ENCODE assay signal across 18 cellular contexts in the genomic region with DNA sequence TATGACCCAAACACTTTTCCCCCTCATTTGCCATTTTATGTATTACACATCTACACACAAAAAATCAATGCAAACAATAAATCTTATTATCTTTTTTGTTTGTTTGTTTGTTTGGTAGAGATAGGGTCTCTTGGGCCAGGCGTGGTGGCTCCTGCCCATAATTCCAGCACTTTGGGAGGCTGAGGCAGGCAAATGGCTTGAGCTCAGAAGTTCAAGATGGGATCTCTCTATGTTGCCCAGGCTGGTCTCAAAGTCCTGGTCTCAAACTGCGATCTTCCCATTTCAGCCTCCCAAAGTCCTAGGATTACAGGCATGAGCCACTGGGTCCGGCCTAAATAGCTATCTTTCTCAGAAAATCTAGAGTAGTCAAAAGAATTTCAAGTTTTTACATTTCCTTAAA. TPM values are rescaled to one million over a fixed set of nuclear protein-coding genes. Genes with fewer than 3 reads are reported as not detected.
DNase-seq lines count a peak whose midpoint lies in the region; ATAC-seq, FAIRE-seq and TF ChIP-seq lines count a peak whose summit lies in the region.
"Had no signal": no experiment of that assay in that cellular context is flagged by ENCODE, and none has a peak within 500 bp of the region (broad histone marks: within the 10 kb centered on the region; RNA-seq: fewer than 3 reads in every experiment).

No MANE protein-coding gene starts in this region.

- H3K79me2 ChIP-seq in SK-N-SH (ENCODE audit: insufficient read depth) (peaks cover 33% of the 10 kb centered on the region), H1 (ENCODE audit: control insufficient read depth in 1 of 2, insufficient read depth in 2 of 2, low read length in 2 of 2) (peaks cover 0 to 29% of the 10 kb centered on the region in 2 experiments; a peak in 3 of 4 replicates), parathyroid adenoma (peaks cover 5% of the 10 kb centered on the region)

- H3K4me3 ChIP-seq in SK-N-SH (ENCODE audit: low read depth in 2 of 2, low read length in 1 of 2) (no peak overlapping the region), HEK293 (ENCODE audit: low read depth, low read length) (no peak overlapping the region), H1 (ENCODE audit: extremely low read depth in 1 of 4, insufficient read depth in 2 of 4, low read depth in 3 of 4, low read length in 4 of 4) (no peak overlapping the region), parathyroid adenoma (ENCODE audit: low read depth, low read length) (no peak overlapping the region)

- TF ChIP-seq RAD21 in SK-N-SH (IDR thresholded peaks at IDR 0.05; ENCODE audit: low read length) (no peak), H1 (IDR thresholded peaks at IDR 0.05 in 1 of 2, conservative IDR thresholded peaks at IDR 0.05 in 1 of 2; ENCODE audit: low read depth in 2 of 2, low read length in 2 of 2) (no peak)

- H3K4me2 ChIP-seq in SK-N-SH (no peak overlapping the region), H1 (ENCODE audit: insufficient read depth in 1 of 2, low read depth in 2 of 2, low read length in 2 of 2) (no peak overlapping the region; a peak in 1 of 4 replicates), parathyroid adenoma (ENCODE audit: low read length) (no peak overlapping the region)

- no peak overlapping the region for H4K91ac ChIP-seq in H1 (replicated peaks; ENCODE audit: insufficient read length, low read length)

- ATAC-seq in SK-N-SH treated with all-trans-retinoic acid at 6 μM for 48 hours = no peak
- no peak for ATAC-seq in GM19351 (IDR thresholded peaks at IDR 0.05; ENCODE audit: unreplicated experiment)

- no peak for TF ChIP-seq POLR2A in H1 (IDR thresholded peaks at IDR 0.05; ENCODE audit: control extremely low read depth in 1 of 2, low read depth in 2 of 2, low read length in 2 of 2)

- no peak overlapping the region for H3K9ac ChIP-seq in SK-N-SH
- no peak overlapping the region for H3K9ac ChIP-seq in H1 (replicated peaks in 1 of 4; ENCODE audit: extremely low read depth in 1 of 4, low read depth in 3 of 4, low read length in 3 of 4)
- H3K9ac ChIP-seq in parathyroid adenoma = no peak overlapping the region

- peak overlapping the region; percentile 56; the same call in 1 of the 2 replicates for H2BK12ac ChIP-seq in H1 (ENCODE audit: low read depth, low read length)

- no peak overlapping the region for H3K27ac ChIP-seq in SK-N-SH (ENCODE audit: low read depth in 2 of 2, low read length in 1 of 2)
- H3K27ac ChIP-seq in HEK293 (ENCODE audit: extremely low read depth, low read depth, low read length) = no peak overlapping the region
- H3K27ac ChIP-seq in H1 (ENCODE audit: low read depth, low read length) = no peak overlapping the region
- no peak overlapping the region for H3K27ac ChIP-seq in parathyroid adenoma
- H3K27ac ChIP-seq: HL-60 had no signal

- H3K4me1 ChIP-seq in SK-N-SH (ENCODE audit: control insufficient read depth in 1 of 2, insufficient read depth in 2 of 2, low read depth in 1 of 2, low read length in 1 of 2) (peaks cover 8 to 10% of the 10 kb centered on the region in 2 experiments; a peak in 3 of 4 replicates), HEK293 (ENCODE audit: control insufficient read depth, insufficient read depth, low read length) (no peaks in the 10 kb centered on the region), H1 (replicated peaks in 1 of 4; ENCODE audit: control insufficient read depth in 3 of 4, insufficient read depth in 4 of 4, low read length in 3 of 4) (peaks cover 0 to 5% (median 0%) of the 10 kb centered on the region in 4 experiments; a peak in 2 of 7 replicates), parathyroid adenoma (peaks cover 5% of the 10 kb centered on the region)

- H4K8ac ChIP-seq in H1 (ENCODE audit: extremely low read depth, insufficient read depth, low read length) = no peak overlapping the region

- H3K9me3 ChIP-seq in SK-N-SH = no peaks in the 10 kb centered on the region
- no peaks in the 10 kb centered on the region for H3K9me3 ChIP-seq in HEK293 (ENCODE audit: control insufficient read depth, insufficient read depth, low read depth, low read length)
- H3K9me3 ChIP-seq in H1 (ENCODE audit: insufficient read depth in 2 of 2, low read depth in 1 of 2, low read length in 1 of 2) = no peaks in the 10 kb centered on the region
- no peaks in the 10 kb centered on the region for H3K9me3 ChIP-seq in parathyroid adenoma (ENCODE audit: control insufficient read depth, low read length)

- H3K36me3 ChIP-seq in SK-N-SH (replicated peaks in 1 of 2; ENCODE audit: control insufficient read depth in 1 of 2, insufficient read depth in 2 of 2, low read length in 1 of 2) = peaks cover 0 to 8% of the 10 kb centered on the region in 2 experiments
- H3K36me3 ChIP-seq in HEK293 (ENCODE audit: control insufficient read depth in 2 of 2, insufficient read depth in 1 of 2, low read length in 2 of 2) = peaks cover 0 to 3% of the 10 kb centered on the region in 2 experiments; a peak in 1 of 3 replicates
- no peaks in the 10 kb centered on the region; a peak in 1 of 8 replicates for H3K36me3 ChIP-seq in H1 (ENCODE audit: control insufficient read depth in 2 of 4, insufficient read depth in 4 of 4, low read length in 3 of 4)
- no peaks in the 10 kb centered on the region for H3K36me3 ChIP-seq in parathyroid adenoma (ENCODE audit: control insufficient read depth, insufficient read depth, low read length)

- no peak overlapping the region for H2BK5ac ChIP-seq in H1 (ENCODE audit: low read depth, low read length)

- H3K23ac ChIP-seq in H1 (ENCODE audit: insufficient read length) = no peak overlapping the region

- no peak overlapping the region for H3K56ac ChIP-seq in H1 (replicated peaks; ENCODE audit: insufficient read length, low read depth, low read length)

- no peak overlapping the region for H4K5ac ChIP-seq in H1 (ENCODE audit: insufficient read length, low read depth, low read length)

- no peak overlapping the region for H3K14ac ChIP-seq in H1 (ENCODE audit: insufficient read length)

- H3K9me2 ChIP-seq in SK-N-SH = no peaks in the 10 kb centered on the region

- no peak overlapping the region for H2BK15ac ChIP-seq in H1 (ENCODE audit: low read length)

- FAIRE-seq in H1 (lab: Jason Lieb, UNC) = no peak
- FAIRE-seq: RCC 7860 had no signal

- H2AFZ ChIP-seq in SK-N-SH (ENCODE audit: low read depth) (peak overlapping the region; percentile 93; the same call in 1 of the 2 replicates), H1 (ENCODE audit: low read length) (no peak overlapping the region), parathyroid adenoma (peak overlapping the region; percentile 65)

- H2AK5ac ChIP-seq in H1 (ENCODE audit: low read depth, low read length) = no peak overlapping the region

- no peaks in the 10 kb centered on the region for H3K27me3 ChIP-seq in SK-N-SH (ENCODE audit: insufficient read depth)
- no peaks in the 10 kb centered on the region for H3K27me3 ChIP-seq in H1 (replicated peaks in 1 of 4; ENCODE audit: control insufficient read depth in 3 of 4, extremely low read depth in 1 of 4, insufficient read depth in 3 of 4, low read length in 3 of 4)
- no peaks in the 10 kb centered on the region for H3K27me3 ChIP-seq in parathyroid adenoma (ENCODE audit: control insufficient read depth, insufficient read depth, low read length)

- H3K79me1 ChIP-seq in H1 (ENCODE audit: low read depth, low read length) = 0 out of 2 replicates have a peak, but pooled peaks cover 3% of the 10 kb centered on the region

- CTCF ChIA-PET in SK-N-SH (lab: Yijun Ruan, JAX) = interaction anchor here (1.6 to 1.8 kb wide), 3 partner anchors 29 to 209 kb away, joined by 5 to 8 read pairs (median 6); no protein-coding TSS in a partner anchor
- CTCF ChIA-PET in HEK293 (lab: Yijun Ruan, JAX) = interaction anchor here (0.6 kb wide), 1 partner anchor 275 kb away, joined by 3 read pairs; no protein-coding TSS in a partner anchor
- CTCF ChIA-PET in H1 (lab: Charles Lee; ENCODE audit: partially characterized antibody) = interaction anchor here (0.6 to 0.9 kb wide), 3 partner anchors 16 to 983 kb away, joined by 3 to 4 read pairs (median 3); no protein-coding TSS in a partner anchor

- no peak overlapping the region for H3K18ac ChIP-seq in H1 (ENCODE audit: extremely low read depth, low read length)

- WGBS in SK-N-SH (ENCODE audit: low lambda C conversion rate) = 87% methylated on average over 3 of the region's 3 CpGs
- 93% methylated on average over 3 of the region's 3 CpGs; no CpG with 5 or more reads in 1 of the 2 experiments for WGBS in H1 (ENCODE audit: extremely low coverage in 1 of 2, insufficient coverage in 1 of 2, insufficient read length in 1 of 2, insufficient replicate concordance in 2 of 2, low coverage in 1 of 2, low lambda C conversion rate in 2 of 2, missing lambda C conversion rate in 1 of 2), 2 experiments

- TF ChIP-seq EP300 in SK-N-SH (IDR thresholded peaks at IDR 0.05; ENCODE audit: borderline replicate concordance in 1 of 2, low read depth in 1 of 2, low read length in 1 of 2) (no peak), H1 (IDR thresholded peaks at IDR 0.05; ENCODE audit: borderline replicate concordance in 1 of 2, low read depth in 2 of 2, low read length in 2 of 2) (no peak)

- POLR2A ChIA-PET in SK-N-SH (lab: Yijun Ruan, JAX) (interaction anchor here (2.6 kb wide), 1 partner anchor 15 kb away, joined by 17 read pairs; the partner anchor contains the start of gene RTCA), HEK293 (lab: Yijun Ruan, JAX) (interaction anchor here (0.7 to 2.5 kb wide), 3 partner anchors 16 to 281 kb away, joined by 3 to 28 read pairs (median 4); partner anchors contain the start of genes RTCA and SLC35A3), H1 (lab: Charles Lee; ENCODE audit: partially characterized antibody) (interaction anchor here (1.0 to 3.7 kb wide), 5 partner anchors 15 to 101 kb away, joined by 3 to 23 read pairs (median 8); partner anchors contain the start of genes CDC14A and RTCA)

- H3K23me2 ChIP-seq in H1 (ENCODE audit: low read depth, low read length) = peaks cover 6% of the 10 kb centered on the region

- no peak overlapping the region for H2BK120ac ChIP-seq in H1 (replicated peaks; ENCODE audit: low read depth, low read length)

- TF ChIP-seq CTCF in SK-N-SH (IDR thresholded peaks at IDR 0.05) (no peak), HEK293 (tag by site-specific recombination; IDR thresholded peaks at IDR 0.05) (no peak), H1 (IDR thresholded peaks at IDR 0.05; ENCODE audit: control extremely low read depth in 1 of 3, insufficient read depth in 1 of 3, low read depth in 1 of 3, low read length in 3 of 3) (no peak), parathyroid adenoma (IDR thresholded peaks at IDR 0.05) (no peak)

- H3F3A ChIP-seq in SK-N-SH (replicated peaks; ENCODE audit: insufficient read depth) = no peaks in the 10 kb centered on the region

- no peaks in the 10 kb centered on the region for H4K20me1 ChIP-seq in SK-N-SH (ENCODE audit: insufficient read depth)
- peaks cover 0 to 1% of the 10 kb centered on the region in 2 experiments for H4K20me1 ChIP-seq in H1 (replicated peaks in 1 of 2; ENCODE audit: control insufficient read depth in 1 of 2, insufficient read depth in 2 of 2, low read length in 2 of 2)

- H2BK20ac ChIP-seq in H1 (ENCODE audit: low read length) = no peak overlapping the region

- DNase-seq in SK-N-SH (no peak), H1 (ENCODE audit: low read depth in 1 of 2, low spot score in 2 of 2) (no peak), SIG-M5 (lab: John Stamatoyannopoulos, UW) (no peak), COLO829 (ENCODE audit: low spot score) (no peak)
- DNase-seq: 8988T, COR-L47, DMS153, KG1, NCI-H187 treated with DMSO at 0.1 percent for 48 hours, NCI-H446 treated with DMSO at 0.1 percent for 48 hours, NCI-H774, SHP77 had no signal

- no peak overlapping the region for H3K4ac ChIP-seq in H1 (replicated peaks; ENCODE audit: insufficient read length, low read depth, low read length)

RNA-seq across cellular contexts. Expression of gene DBT, which starts 1.2 kb away (rescaled TPM):
- polyA plus RNA-seq in SK-N-SH (2012; rRNA removed) = 2.0 and 3.6 TPM in 2 replicates
- 2.8 and 3.5 TPM in 2 replicates for polyA plus RNA-seq in SK-N-SH (2012; cell fraction: cytosol; rRNA removed)
- polyA plus RNA-seq in SK-N-SH (2012; cell fraction: nucleus; rRNA removed) = 1.9 and 5.3 TPM in 2 replicates
- total RNA-seq in H1 (2021; fragmentation: NEBNext Ultra II Directional; extraction: Animal tissue kit (Norgen Biotek cat#: 25700)) = 24.6 and 25.4 TPM in 2 replicates
- 2.1 and 3.3 TPM in 2 replicates for polyA plus RNA-seq in H1 (2011; rRNA removed)
- polyA plus RNA-seq in H1 (2011; cell fraction: cytosol; rRNA removed) = 5.3 TPM
- polyA plus RNA-seq in H1 (2011; cell fraction: nucleus; rRNA removed) = 3.2 TPM
- 8.3 to 20.3 TPM (median 10.4 TPM) in 4 replicates for polyA plus RNA-seq in H1 (2012, experiment 1 of 2)
- 0.39 TPM for polyA plus RNA-seq in H1 (2012, experiment 2 of 2)
- 9.2 TPM for polyA plus RNA-seq in H1 (2013, experiment 1 of 2)
- 9.4 TPM for polyA plus RNA-seq in H1 (2013, experiment 2 of 2)
- polyA minus RNA-seq in H1 (2011; rRNA and poly(A)+ RNA removed) = 9.0 and 14.6 TPM in 2 replicates
- polyA minus RNA-seq in H1 (2011; cell fraction: cytosol; rRNA and poly(A)+ RNA removed) = 4.6 TPM
- 19.8 TPM for polyA minus RNA-seq in H1 (2011; cell fraction: nucleus; rRNA and poly(A)+ RNA removed)

RNA-seq across cellular contexts. Expression of gene RTCA, which starts 15.2 kb away (rescaled TPM):
- polyA plus RNA-seq in SK-N-SH (2012; rRNA removed) (17.3 and 24.3 TPM in 2 replicates), H1 (2011; rRNA removed) (10.7 and 13.8 TPM in 2 replicates)
- polyA plus RNA-seq in SK-N-SH (2012; cell fraction: cytosol; rRNA removed) = 25.1 and 35.4 TPM in 2 replicates
- polyA plus RNA-seq in SK-N-SH (2012; cell fraction: nucleus; rRNA removed) = 24.7 and 31.1 TPM in 2 replicates
- total RNA-seq in H1 (2021; fragmentation: NEBNext Ultra II Directional; extraction: Animal tissue kit (Norgen Biotek cat#: 25700)) = 31.6 and 31.8 TPM in 2 replicates
- polyA plus RNA-seq in H1 (2011; cell fraction: cytosol; rRNA removed) = 18.4 TPM
- 18.5 TPM for polyA plus RNA-seq in H1 (2011; cell fraction: nucleus; rRNA removed)
- 19.4 to 28.4 TPM (median 23.4 TPM) in 4 replicates for polyA plus RNA-seq in H1 (2012, experiment 1 of 2)
- polyA plus RNA-seq in H1 (2012, experiment 2 of 2) = 3.7 TPM
- polyA plus RNA-seq in H1 (2013, experiment 1 of 2) = 21.3 TPM
- polyA plus RNA-seq in H1 (2013, experiment 2 of 2) = 20.9 TPM
- polyA minus RNA-seq in H1 (2011; rRNA and poly(A)+ RNA removed) = 11.0 and 14.6 TPM in 2 replicates
- polyA minus RNA-seq in H1 (2011; cell fraction: cytosol; rRNA and poly(A)+ RNA removed) = 7.4 TPM
- 30.4 TPM for polyA minus RNA-seq in H1 (2011; cell fraction: nucleus; rRNA and poly(A)+ RNA removed)
